1 cellular context compared by ENCODE assay signal in genomic region chr6:156917213-156917612, GRCh38.
TF ChIP-seq lines count a peak whose summit lies in the region.

No MANE protein-coding gene starts in this region.

TF ChIP-seq in WTC11, 78 proteins besides CTCF, POLR2A, EP300 and RAD21 (continued from another document):
- TF ChIP-seq PRDM15 (CRISPR knock-in tag; IDR thresholded peaks at IDR 0.05) = no peak
- TF ChIP-seq, protein P1, sequence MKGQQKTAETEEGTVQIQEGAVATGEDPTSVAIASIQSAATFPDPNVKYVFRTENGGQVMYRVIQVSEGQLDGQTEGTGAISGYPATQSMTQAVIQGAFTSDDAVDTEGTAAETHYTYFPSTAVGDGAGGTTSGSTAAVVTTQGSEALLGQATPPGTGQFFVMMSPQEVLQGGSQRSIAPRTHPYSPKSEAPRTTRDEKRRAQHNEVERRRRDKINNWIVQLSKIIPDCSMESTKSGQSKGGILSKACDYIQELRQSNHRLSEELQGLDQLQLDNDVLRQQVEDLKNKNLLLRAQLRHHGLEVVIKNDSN (CRISPR knock-in tag; IDR thresholded peaks at IDR 0.05) = no peak
